In the genomic region with DNA sequence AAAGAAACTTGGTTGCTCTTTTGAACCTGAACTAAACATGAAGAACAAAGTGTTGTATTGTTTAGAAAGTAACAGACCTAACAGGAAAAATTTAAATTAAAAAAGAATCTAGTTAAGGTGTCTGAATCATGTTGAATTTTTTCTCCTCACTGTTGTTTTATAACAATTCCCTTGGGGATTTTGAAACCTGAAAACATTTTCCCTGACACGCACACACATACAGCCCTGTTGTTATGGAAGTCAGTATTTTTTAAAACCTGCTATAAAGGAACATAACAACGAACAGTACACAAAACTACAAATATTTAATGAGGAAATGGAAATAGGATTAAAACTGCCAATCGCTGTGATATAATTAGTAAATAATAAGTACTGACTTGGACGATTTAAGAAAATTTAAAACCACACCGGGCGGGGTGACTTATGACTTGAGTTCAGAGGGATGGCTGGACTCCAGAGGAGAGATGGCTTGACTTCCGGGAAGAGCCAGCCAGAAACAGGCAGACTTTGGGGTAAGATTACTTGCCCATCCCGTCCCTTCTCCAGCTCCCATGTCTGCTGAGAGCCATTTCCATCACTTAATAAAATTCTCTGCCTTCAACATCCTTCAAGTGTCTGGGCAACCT, we compare ENCODE assay signal across 17 cellular contexts. TPM values are rescaled to one million over a fixed set of nuclear protein-coding genes. Genes with fewer than 3 reads are reported as not detected.
DNase-seq lines count a peak whose midpoint lies in the region; ATAC-seq and TF ChIP-seq lines count a peak whose summit lies in the region.
"Had no signal": no experiment of that assay in that cellular context is flagged by ENCODE, and none has a peak within 500 bp of the region (broad histone marks: within the 10 kb centered on the region; RNA-seq: fewer than 3 reads in every experiment).

No MANE protein-coding gene starts in this region.

- H3K36me3 ChIP-seq in stomach smooth muscle (ENCODE audit: control insufficient read depth in 2 of 2, insufficient read depth in 2 of 2, low read length in 2 of 2) = peaks cover 3 to 12% of the 10 kb centered on the region in 2 donors
- H3K36me3 ChIP-seq: thyroid gland had no signal

- H3K4me1 Mint-ChIP-seq in activated CD4-positive, alpha-beta memory T cell treated with anti-CD3 and anti-CD28 coated beads for 36 hours (ENCODE audit: low read depth) = peaks cover 76% of the 10 kb centered on the region
- H3K4me1 Mint-ChIP-seq in activated CD4-positive, alpha-beta memory T cell treated with anti-CD3 and anti-CD28 coated beads, Interleukin-2, amount 10 ng/mL, durations not matched to agents 7 days and 5 days = peaks cover 59% of the 10 kb centered on the region

- H3K36me3 Mint-ChIP-seq in activated CD4-positive, alpha-beta memory T cell treated with anti-CD3 and anti-CD28 coated beads for 36 hours = peaks cover 23% of the 10 kb centered on the region
- peaks cover 53% of the 10 kb centered on the region for H3K36me3 Mint-ChIP-seq in activated CD4-positive, alpha-beta memory T cell treated with anti-CD3 and anti-CD28 coated beads, Interleukin-2, amount 10 ng/mL, durations not matched to agents 7 days and 5 days (ENCODE audit: low read depth)

- H3K27ac ChIP-seq in stomach smooth muscle (ENCODE audit: low read length) (peak overlapping the region; percentile 11), foreskin keratinocyte (no peak overlapping the region)
- H3K27ac ChIP-seq: lower lobe of right lung, thyroid gland had no signal

- H3K27ac Mint-ChIP-seq in activated CD4-positive, alpha-beta memory T cell treated with anti-CD3 and anti-CD28 coated beads for 36 hours = peak overlapping the region; percentile 97
- no peak overlapping the region for H3K27ac Mint-ChIP-seq in activated CD4-positive, alpha-beta memory T cell treated with anti-CD3 and anti-CD28 coated beads, Interleukin-2, amount 10 ng/mL, durations not matched to agents 7 days and 5 days
- H3K27ac Mint-ChIP-seq: activated T-helper 1 cell treated with anti-CD3 and anti-CD28 coated beads, Interleukin-12 subunit alpha, Interleukin-12 subunit beta, Interleukin-2, Interleukin-4 antibody, amounts not matched to agents 30 ng/mL and 10 ng/mL and 1 ng/mL, durations not matched to agents 14 hours and 24 hours and 36 hours had no signal

- TF ChIP-seq CTCF in fibroblast of mammary gland (conservative IDR thresholded peaks at IDR 0.05; ENCODE audit: control insufficient read depth, insufficient read depth, low read depth, low read length) (no peak), foreskin keratinocyte (conservative IDR thresholded peaks at IDR 0.05) (no peak)

- H3K27me3 ChIP-seq in stomach smooth muscle (ENCODE audit: control insufficient read depth in 1 of 2, insufficient read depth in 2 of 2, low read length in 2 of 2) = no peaks in the 10 kb centered on the region
- H3K27me3 ChIP-seq in foreskin keratinocyte = no peaks in the 10 kb centered on the region
- H3K27me3 ChIP-seq: thyroid gland had no signal

- H3K4me3 ChIP-seq in fibroblast of mammary gland (ENCODE audit: control insufficient read depth, low read depth, low read length) = no peak overlapping the region
- H3K4me3 ChIP-seq in stomach smooth muscle (ENCODE audit: low read length in 2 of 2) = no peak overlapping the region
- H3K4me3 ChIP-seq: GM23338, lower lobe of right lung, thyroid gland had no signal

- H3K4me1 ChIP-seq in stomach smooth muscle (ENCODE audit: control insufficient read depth, insufficient read depth, low read length) (peaks cover 2% of the 10 kb centered on the region), foreskin keratinocyte (peaks cover 9% of the 10 kb centered on the region)

- H3K4me3 Mint-ChIP-seq in activated CD4-positive, alpha-beta memory T cell treated with anti-CD3 and anti-CD28 coated beads for 36 hours = no peak overlapping the region
- H3K4me3 Mint-ChIP-seq in activated CD4-positive, alpha-beta memory T cell treated with anti-CD3 and anti-CD28 coated beads, Interleukin-2, amount 10 ng/mL, durations not matched to agents 7 days and 5 days = no peak overlapping the region
- H3K4me3 Mint-ChIP-seq: activated T-helper 1 cell treated with anti-CD3 and anti-CD28 coated beads, Interleukin-12 subunit alpha, Interleukin-12 subunit beta, Interleukin-2, Interleukin-4 antibody, amounts not matched to agents 30 ng/mL and 10 ng/mL and 1 ng/mL, durations not matched to agents 14 hours and 24 hours and 36 hours; GM23338; nephron had no signal

- H3K9me3 ChIP-seq in stomach smooth muscle (ENCODE audit: control insufficient read depth in 2 of 2, low read length in 2 of 2) = no peaks in the 10 kb centered on the region
- H3K9me3 ChIP-seq: lower lobe of right lung, thyroid gland had no signal

- no peak for DNase-seq in activated CD4-positive, alpha-beta memory T cell treated with anti-CD3 and anti-CD28 coated beads for 36 hours
- no peak for DNase-seq in activated CD4-positive, alpha-beta memory T cell treated with anti-CD3 and anti-CD28 coated beads, Interleukin-2, amount 10 ng/mL, durations not matched to agents 7 days and 5 days
- DNase-seq in RPMI7951 (ENCODE audit: low read depth) = peak; percentile 10
- DNase-seq in fibroblast of mammary gland (ENCODE audit: low read depth) = peak; percentile 33
- DNase-seq in head of caudate nucleus = no peak
- DNase-seq in NCI-H1105 treated with DMSO at 0.1 percent for 48 hours (lab: John Stamatoyannopoulos, UW) = no peak
- DNase-seq in foreskin keratinocyte = no peak
- DNase-seq: 8988T; activated CD4-positive, alpha-beta T cell treated with anti-CD3 and anti-CD28 coated beads, Interleukin-2, amount 50 U/mL, for 4 hours; lower lobe of right lung; NCI-H1694 treated with DMSO at 0.1 percent for 48 hours; NCI-H510A treated with DMSO at 0.1 percent for 48 hours; thyroid gland had no signal

- intact Hi-C loops in activated CD4-positive, alpha-beta memory T cell treated with anti-CD3 and anti-CD28 coated beads for 36 hours (cut with micrococcal nuclease) = loop anchor here (5.0 kb wide), 2 partner anchors 58 to 228 kb away; no protein-coding TSS in a partner anchor
- intact Hi-C loops in head of caudate nucleus (cut with DNase I) = no loop called here

- no peaks in the 10 kb centered on the region for H3K9me3 Mint-ChIP-seq in activated CD4-positive, alpha-beta memory T cell treated with anti-CD3 and anti-CD28 coated beads for 36 hours
- no peaks in the 10 kb centered on the region for H3K9me3 Mint-ChIP-seq in activated CD4-positive, alpha-beta memory T cell treated with anti-CD3 and anti-CD28 coated beads, Interleukin-2, amount 10 ng/mL, durations not matched to agents 7 days and 5 days
- H3K9me3 Mint-ChIP-seq: activated T-helper 1 cell treated with anti-CD3 and anti-CD28 coated beads, Interleukin-12 subunit alpha, Interleukin-12 subunit beta, Interleukin-2, Interleukin-4 antibody, amounts not matched to agents 30 ng/mL and 10 ng/mL and 1 ng/mL, durations not matched to agents 14 hours and 24 hours and 36 hours; GM23338; nephron had no signal

- ATAC-seq in foreskin keratinocyte = no peak
- ATAC-seq: GM23338, lower lobe of right lung had no signal

- CTCF ChIA-PET in activated CD4-positive, alpha-beta memory T cell treated with anti-CD3 and anti-CD28 coated beads for 36 hours (lab: Charles Lee) = interaction anchor here (1.1 kb wide), 1 partner anchor 56 kb away, joined by 3 read pairs; no protein-coding TSS in a partner anchor
- CTCF ChIA-PET in activated CD4-positive, alpha-beta memory T cell treated with anti-CD3 and anti-CD28 coated beads, Interleukin-2, amount 10 ng/mL, durations not matched to agents 7 days and 5 days (lab: Charles Lee) = no interaction called here

- POLR2A ChIA-PET in activated CD4-positive, alpha-beta memory T cell treated with anti-CD3 and anti-CD28 coated beads for 36 hours (lab: Charles Lee) = no interaction called here
- POLR2A ChIA-PET in activated CD4-positive, alpha-beta memory T cell treated with anti-CD3 and anti-CD28 coated beads, Interleukin-2, amount 10 ng/mL, durations not matched to agents 7 days and 5 days (lab: Charles Lee) = no interaction called here

- no peak overlapping the region for H3K9ac ChIP-seq in stomach smooth muscle (ENCODE audit: low read length in 2 of 2)

- no peaks in the 10 kb centered on the region for H3K27me3 Mint-ChIP-seq in activated CD4-positive, alpha-beta memory T cell treated with anti-CD3 and anti-CD28 coated beads for 36 hours
- H3K27me3 Mint-ChIP-seq in activated CD4-positive, alpha-beta memory T cell treated with anti-CD3 and anti-CD28 coated beads, Interleukin-2, amount 10 ng/mL, durations not matched to agents 7 days and 5 days = no peaks in the 10 kb centered on the region

RNA-seq across cellular contexts. Expression of a gene that starts 16.2 kb away (rescaled TPM):
- total RNA-seq in activated CD4-positive, alpha-beta memory T cell treated with anti-CD3 and anti-CD28 coated beads for 36 hours = 100 to 1,000 TPM; 216 to 218 TPM
- 100 to 1,000 TPM; 418 to 420 TPM for total RNA-seq in activated CD4-positive, alpha-beta memory T cell treated with anti-CD3 and anti-CD28 coated beads, Interleukin-2, amount 10 ng/mL, durations not matched to agents 7 days and 5 days
- total RNA-seq in RPMI7951 (2014; rRNA removed; shearing (Covaris generic)) = 0.10 and 0.72 TPM in 2 replicates
- total RNA-seq in foreskin keratinocyte = 0.14 and 0.27 TPM in 2 replicates
- polyA plus RNA-seq in foreskin keratinocyte = 0.11 and 0.18 TPM in 2 replicates

Comparison
In these comparisons a context has a peak if more than half of its experiments do, and no peak if none do; other contexts are left out.
1. DNase-seq: peak in RPMI7951 (single experiment) and fibroblast of mammary gland (single experiment); none in activated CD4-positive, alpha-beta memory T cell treated with anti-CD3 and anti-CD28 coated beads for 36 hours (single experiment), activated CD4-positive, alpha-beta memory T cell treated with anti-CD3 and anti-CD28 coated beads, Interleukin-2, amount 10 ng/mL, durations not matched to agents 7 days and 5 days (single experiment), head of caudate nucleus (0 of 42), NCI-H1105 treated with DMSO at 0.1 percent for 48 hours (single experiment) and foreskin keratinocyte (0 of 2).
2. RNA of a gene that starts 16.2 kb away (total RNA-seq): 418 to 420 TPM in activated CD4-positive, alpha-beta memory T cell treated with anti-CD3 and anti-CD28 coated beads, Interleukin-2, amount 10 ng/mL, durations not matched to agents 7 days and 5 days and 216 to 218 TPM in activated CD4-positive, alpha-beta memory T cell treated with anti-CD3 and anti-CD28 coated beads for 36 hours; 0.10 to 0.72 TPM in RPMI7951 and 0.14 to 0.27 TPM in foreskin keratinocyte; every median in the first group is over 100 times any median in the second.